8 cellular contexts compared by ENCODE assay signal in the genomic region with DNA sequence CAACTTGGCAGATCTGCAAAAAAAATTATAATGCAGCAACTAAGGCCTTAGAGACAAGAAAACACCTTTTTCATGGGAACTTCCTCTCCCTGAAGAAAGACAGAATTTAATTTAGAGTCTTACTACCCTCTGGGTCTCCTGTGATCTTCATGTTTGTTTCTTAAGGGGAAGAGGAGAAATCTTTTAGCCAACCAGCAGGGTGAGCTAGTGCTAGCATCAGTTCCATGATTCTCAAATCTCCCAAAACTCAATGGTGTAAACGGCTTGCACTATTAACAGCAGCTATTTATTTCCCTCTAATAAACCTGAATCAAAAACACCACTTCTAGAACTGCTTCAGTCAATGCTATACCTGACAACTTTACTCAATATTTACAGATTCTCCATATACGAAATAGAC. TPM values are rescaled to one million over a fixed set of nuclear protein-coding genes. Genes with fewer than 3 reads are reported as not detected.
DNase-seq lines count a peak whose midpoint lies in the region; ATAC-seq and TF ChIP-seq lines count a peak whose summit lies in the region.

No MANE protein-coding gene starts in this region.

- DNase-seq in left ventricle myocardium inferior (no peak), Right ventricle myocardium inferior (ENCODE audit: missing footprints) (no peak), RPMI7951 (ENCODE audit: low read depth) (peak; percentile 34), fibroblast of gingiva (ENCODE audit: low read depth) (peak; percentile 7), transverse colon (no peak), cardiac septum (ENCODE audit: low spot score) (no peak), caudate nucleus (lab: John Stamatoyannopoulos, UW) (no peak)

- no peaks in the 10 kb centered on the region for H3K36me3 ChIP-seq in left ventricle myocardium inferior
- no peaks in the 10 kb centered on the region for H3K36me3 ChIP-seq in transverse colon

- H3K27ac ChIP-seq in left ventricle myocardium inferior (replicated peaks) (no peak overlapping the region), transverse colon (peak overlapping the region in 1 of 4 donors; percentile 19), caudate nucleus (ENCODE audit: low read depth, low read length) (no peak overlapping the region)

- no peak for TF ChIP-seq POLR2A in transverse colon (IDR thresholded peaks at IDR 0.05)

- no peak for TF ChIP-seq EP300 in transverse colon (IDR thresholded peaks at IDR 0.05; ENCODE audit: low read depth)

- H3K27me3 ChIP-seq in left ventricle myocardium inferior (ENCODE audit: low read depth) (no peaks in the 10 kb centered on the region), transverse colon (no peaks in the 10 kb centered on the region)

- H3K9me3 ChIP-seq in left ventricle myocardium inferior (replicated peaks) (no peaks in the 10 kb centered on the region), transverse colon (no peaks in the 10 kb centered on the region)

- H3K4me1 ChIP-seq in left ventricle myocardium inferior: peaks cover 88% of the 10 kb centered on the region
- peaks cover 35 to 77% (median 49%) of the 10 kb centered on the region in 4 donors for H3K4me1 ChIP-seq in transverse colon

- H3K4me3 ChIP-seq in left ventricle myocardium inferior (no peak overlapping the region), transverse colon (no peak overlapping the region)

- intact Hi-C loops in left ventricle myocardium inferior (cut with micrococcal nuclease) (no loop called here), Right ventricle myocardium inferior (cut with DNase I) (loop anchor here (10.0 kb wide), 1 partner anchor 53 kb away; no protein-coding TSS in a partner anchor), transverse colon (cut with DNase I; ENCODE audit: low total_unique reads) (no loop called here), cardiac septum (cut with DNase I) (no loop called here)

- in situ Hi-C loops in transverse colon (cut with MboI; ENCODE audit: low pct_ligation_motif_present in 1 of 4, low pct_unique_long_range_greater_than_20kb in 1 of 4, low sequenced_read_pairs in 3 of 4): no loop called here

- WGBS in transverse colon (ENCODE audit: low coverage in 1 of 2), 2 donors: 58 to 63% methylated on average over 2 of the region's 2 CpGs

- peak; percentile 36 for TF ChIP-seq CTCF in left ventricle myocardium inferior (IDR thresholded peaks at IDR 0.05; ENCODE audit: borderline replicate concordance)
- TF ChIP-seq CTCF in transverse colon (IDR thresholded peaks at IDR 0.05): peak in 4 of 5 experiments; percentile 28 to 35 (median 30)

- no peak for ATAC-seq in Right ventricle myocardium inferior
- ATAC-seq in GM21423 (IDR thresholded peaks at IDR 0.05; ENCODE audit: unreplicated experiment): no peak

RNA-seq across cellular contexts. Expression of a gene that starts 3.8 kb away (rescaled TPM):
- total RNA-seq in left ventricle myocardium inferior (23.3 TPM), Right ventricle myocardium inferior (27.7 TPM), transverse colon (10 to 100 TPM; 19.5 to 86.2 (median 50.4) TPM), cardiac septum (42.6 TPM)
- 53.1 and 59.8 TPM in 2 replicates for total RNA-seq in RPMI7951 (2014; rRNA removed; shearing (Covaris generic))

Comparison
In these comparisons a context has a peak if more than half of its experiments do, and no peak if none do; other contexts are left out.
1. DNase-seq: peak in RPMI7951 (single experiment) and fibroblast of gingiva (single experiment); none in left ventricle myocardium inferior (single experiment), Right ventricle myocardium inferior (single experiment), transverse colon (single experiment), cardiac septum (single experiment) and caudate nucleus (0 of 61).